Comparison of ENCODE assay signal across 8 cellular contexts in genomic region chr5:123035320-123035949, GRCh38. TPM values are rescaled to one million over a fixed set of nuclear protein-coding genes. Genes with fewer than 3 reads are reported as not detected.
A peak's percentile ranks its signal among the peaks of the same experiment; 100 is the strongest.
DNase-seq lines count a peak whose midpoint lies in the region; ATAC-seq and TF ChIP-seq lines count a peak whose summit lies in the region.

No MANE protein-coding gene starts in this region.

- no peaks in the 10 kb centered on the region for H3K9me2 ChIP-seq in GM23338 (ENCODE audit: insufficient read depth)

- ATAC-seq in GM23338 (peak; percentile 40), RWPE2 (ENCODE audit: low read depth) (peak; percentile 54; the same call in 2 of the 3 replicates), lower lobe of right lung (peak; percentile 54 to 66)

- peaks cover 50% of the 10 kb centered on the region for H3K27me3 ChIP-seq in GM23338 (ENCODE audit: insufficient read depth)
- no peaks in the 10 kb centered on the region for H3K27me3 ChIP-seq in RWPE2 (ENCODE audit: insufficient read depth, poor library complexity, severe bottlenecking)
- peaks cover 0 to 47% (median 27%) of the 10 kb centered on the region in 45 donors for H3K27me3 ChIP-seq in dorsolateral prefrontal cortex
- no peaks in the 10 kb centered on the region for H3K27me3 ChIP-seq in lower lobe of right lung (ENCODE audit: low read depth)
- H3K27me3 ChIP-seq in tibial artery, result no peaks in the 10 kb centered on the region

- H3K36me3 ChIP-seq in GM23338 (ENCODE audit: insufficient read depth) (no peaks in the 10 kb centered on the region), RWPE2 (ENCODE audit: low read depth) (no peaks in the 10 kb centered on the region), lower lobe of right lung (no peaks in the 10 kb centered on the region), tibial artery (no peaks in the 10 kb centered on the region)

- H3K4me3 ChIP-seq in GM23338 (peak overlapping the region; percentile 85), RWPE2 (ENCODE audit: severe bottlenecking) (peak overlapping the region; percentile 67), dorsolateral prefrontal cortex (peak overlapping the region; percentile 50 to 84 (median 70)), lower lobe of right lung (peak overlapping the region; percentile 76), tibial artery (peak overlapping the region; percentile 86)

- H4K20me1 ChIP-seq in GM23338 (replicated peaks; ENCODE audit: insufficient read depth), result no peaks in the 10 kb centered on the region; the same call in 1 of the 2 replicates

- peaks cover 42% of the 10 kb centered on the region for H3K27me3 Mint-ChIP-seq in GM23338 (ENCODE audit: insufficient read depth, low read depth, poor library complexity)

- no peaks in the 10 kb centered on the region; the same call in 2 of the 3 replicates for H3K36me3 Mint-ChIP-seq in GM23338 (ENCODE audit: low read depth)

- H2AFZ ChIP-seq in GM23338, result peak overlapping the region; percentile 92

- H3K27ac Mint-ChIP-seq in GM23338, result no peak overlapping the region

- H3K4me1 ChIP-seq in GM23338 (ENCODE audit: insufficient read depth) (peaks cover 27% of the 10 kb centered on the region), RWPE2 (ENCODE audit: insufficient read depth, poor library complexity, severe bottlenecking) (peaks cover 6% of the 10 kb centered on the region), lower lobe of right lung (peaks cover 20% of the 10 kb centered on the region), tibial artery (peaks cover 0 to 24% (median 15%) of the 10 kb centered on the region in 4 donors)

- peak; percentile 68 for DNase-seq in DMS53 treated with DMSO at 0.1 percent for 48 hours (lab: John Stamatoyannopoulos, UW; ENCODE audit: unreplicated experiment)
- DNase-seq in GM23338 (ENCODE audit: low spot score), result peak; percentile 84
- DNase-seq in RWPE2 (ENCODE audit: low spot score), result no peak
- no peak for DNase-seq in dorsolateral prefrontal cortex
- DNase-seq in lower lobe of right lung, result peak; percentile 70
- peak; percentile 69 to 85 for DNase-seq in tibial artery
- no peak for DNase-seq in OCI-M2 (lab: John Stamatoyannopoulos, UW; ENCODE audit: unreplicated experiment)
- DNase-seq in NCI-H1436 treated with DMSO at 0.1 percent for 48 hours (lab: John Stamatoyannopoulos, UW), result no peak

- H3F3A ChIP-seq in GM23338 (replicated peaks; ENCODE audit: low read depth), result no peaks in the 10 kb centered on the region

- TF ChIP-seq CTCF in GM23338 (conservative IDR thresholded peaks at IDR 0.05; ENCODE audit: low read depth in 2 of 2), result no peak
- TF ChIP-seq CTCF in RWPE2 (IDR thresholded peaks at IDR 0.05; ENCODE audit: poor library complexity, severe bottlenecking), result no peak
- TF ChIP-seq CTCF in dorsolateral prefrontal cortex (IDR thresholded peaks at IDR 0.05 in 54 of 56, conservative IDR thresholded peaks at IDR 0.05 in 2 of 56; ENCODE audit: low read depth in 1 of 56, partially characterized antibody in 56 of 56), result no peak
- TF ChIP-seq CTCF in lower lobe of right lung (IDR thresholded peaks at IDR 0.05), result no peak
- TF ChIP-seq CTCF in tibial artery (IDR thresholded peaks at IDR 0.05), result no peak

- H3K27ac ChIP-seq in GM23338 (ENCODE audit: low read depth) (no peak overlapping the region), RWPE2 (ENCODE audit: poor library complexity, severe bottlenecking) (peak overlapping the region; percentile 29), dorsolateral prefrontal cortex (peak overlapping the region in 18 of 59 donors; percentile 17 to 89 (median 74)), lower lobe of right lung (peak overlapping the region; percentile 87), tibial artery (peak overlapping the region; percentile 86 to 97)

- H3K4me3 Mint-ChIP-seq in GM23338, result peak overlapping the region; percentile 84

- H3K4me2 ChIP-seq in GM23338, result peak overlapping the region; percentile 97

- peaks cover 32% of the 10 kb centered on the region for H3K4me1 Mint-ChIP-seq in GM23338

- H3K9me3 ChIP-seq in RWPE2 (ENCODE audit: severe bottlenecking) (no peaks in the 10 kb centered on the region), lower lobe of right lung (no peaks in the 10 kb centered on the region), tibial artery (no peaks in the 10 kb centered on the region)

- intact Hi-C loops in dorsolateral prefrontal cortex (cut with DNase I) (no loop called here), lower lobe of right lung (cut with DNase I) (no loop called here), tibial artery (cut with DNase I; ENCODE audit: low total_unique reads) (loop anchor here (5.0 to 10.0 kb wide), 3 partner anchors 52 to 329 kb away; partner anchors contain the start of gene PRDM6)

- H3K9me3 Mint-ChIP-seq in GM23338, result no peaks in the 10 kb centered on the region

- no peaks in the 10 kb centered on the region for H3K79me2 ChIP-seq in GM23338 (replicated peaks; ENCODE audit: insufficient read depth)

TF ChIP-seq in GM23338, 12 proteins besides CTCF, POLR2A, EP300 and RAD21:
- TF ChIP-seq CREB1 (CRISPR knock-in tag; IDR thresholded peaks at IDR 0.05; ENCODE audit: low read depth), result peak; percentile 46; the same call in 1 of the 2 replicates
- TF ChIP-seq JUNB (IDR thresholded peaks at IDR 0.05; ENCODE audit: unreplicated experiment), result no peak
- TF ChIP-seq POLR2AphosphoS5 (IDR thresholded peaks at IDR 0.05; ENCODE audit: low read depth), result peak; percentile 3; the same call in 1 of the 2 replicates

RNA-seq across cellular contexts. Expression of gene PPIC, which starts 1.1 kb away (rescaled TPM):
- 13.9 and 21.3 TPM in 2 replicates for total RNA-seq in GM23338 (2014; rRNA removed; shearing (Covaris generic))
- 19.9 and 21.0 TPM in 2 replicates for polyA plus RNA-seq in GM23338 (2016; fragmentation: Nextera tagmentation; extraction: Ambion mirVana)
- total RNA-seq in dorsolateral prefrontal cortex (10 to 100 TPM in 4 of 120 experiments, 1 to 10 TPM in 116; 1.0 to 10.4 (median 4.0) TPM), lower lobe of right lung (39.5 TPM)

RNA-seq across cellular contexts. Expression of gene PRDM6, which starts 53.6 kb away (rescaled TPM):
- 0.12 and 0.14 TPM in 2 replicates for total RNA-seq in GM23338 (2014; rRNA removed; shearing (Covaris generic))
- polyA plus RNA-seq in GM23338 (2016; fragmentation: Nextera tagmentation; extraction: Ambion mirVana), result 0.05 TPM in 2 replicates
- 1 to 10 TPM in 79 of 120 experiments, under 1 TPM in 41; 0.27 to 7.8 (median 1.4) TPM for total RNA-seq in dorsolateral prefrontal cortex
- 6.7 TPM for total RNA-seq in lower lobe of right lung

Comparison
In these comparisons a context has a peak if more than half of its experiments do, and no peak if none do; other contexts are left out.
1. DNase-seq: peak in DMS53 treated with DMSO at 0.1 percent for 48 hours (single experiment), GM23338 (single experiment), lower lobe of right lung (single experiment) and tibial artery (2 of 2); none in RWPE2 (single experiment), dorsolateral prefrontal cortex (0 of 10), OCI-M2 (single experiment) and NCI-H1436 treated with DMSO at 0.1 percent for 48 hours (single experiment).
2. Peak in every context shown above with its lines, with median percentiles within 50 percentile points of each other: ATAC-seq and H3K4me3 ChIP-seq.